In the genomic region with DNA sequence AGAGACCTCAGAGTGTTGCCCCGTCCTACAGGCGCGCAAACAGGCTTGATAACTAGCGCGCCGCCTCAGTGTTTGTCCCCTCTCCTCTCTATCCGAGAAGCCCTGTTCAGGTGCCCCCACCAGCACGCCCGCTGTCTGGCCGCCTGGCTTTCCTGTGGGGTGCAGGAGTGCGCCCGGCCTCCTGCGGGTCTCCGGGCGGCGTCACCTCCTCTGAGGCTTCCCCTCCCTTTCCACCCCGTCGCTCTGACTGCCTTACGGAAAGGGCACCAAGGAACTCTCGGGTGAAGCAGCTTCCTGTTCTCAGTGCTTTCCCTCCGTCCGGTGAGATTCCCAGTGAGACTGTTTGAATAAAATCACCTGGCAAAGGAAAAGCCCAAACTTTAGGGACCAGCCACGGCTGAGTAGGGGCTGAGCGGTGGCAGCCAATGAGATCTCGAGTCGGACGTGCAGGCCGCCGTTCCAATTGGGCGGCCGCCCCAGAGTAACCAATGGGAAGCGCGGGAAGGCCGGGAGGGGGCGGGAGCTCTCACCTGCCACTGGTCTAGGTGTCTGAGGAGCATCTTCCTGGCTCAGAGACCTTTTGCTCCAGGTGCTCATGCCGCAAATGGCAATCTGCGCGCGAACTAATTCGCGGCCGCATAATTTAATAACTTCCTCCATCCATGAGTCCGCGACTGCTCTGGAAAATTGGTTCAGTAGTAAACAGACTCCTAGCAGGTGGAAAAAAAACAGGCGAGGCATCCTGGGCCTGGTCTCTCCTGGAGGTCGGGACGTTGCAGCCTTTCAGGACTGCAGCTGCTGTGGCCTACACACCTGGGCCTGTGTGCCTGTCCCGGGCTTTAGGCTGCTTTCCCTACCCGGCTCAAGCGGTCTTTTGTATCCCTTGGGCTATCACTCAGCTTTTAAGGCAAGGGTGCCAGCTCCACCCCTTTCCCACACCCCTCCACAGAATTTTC, we compare ENCODE assay signal across 9 cellular contexts. TPM values are rescaled to one million over a fixed set of nuclear protein-coding genes. Genes with fewer than 3 reads are reported as not detected.
A peak's percentile ranks its signal among the peaks of the same experiment; 100 is the strongest.
DNase-seq lines count a peak whose midpoint lies in the region; ATAC-seq and TF ChIP-seq lines count a peak whose summit lies in the region.
"Not testable (repeated sequence)": the region's sequence is repeated elsewhere in the genome, so short reads cannot be mapped to it uniquely, and the experiment has no call there.
"Had no signal": no experiment of that assay in that cellular context is flagged by ENCODE, and none has a peak within 500 bp of the region (broad histone marks: within the 10 kb centered on the region; RNA-seq: fewer than 3 reads in every experiment).

A gene with protein sequence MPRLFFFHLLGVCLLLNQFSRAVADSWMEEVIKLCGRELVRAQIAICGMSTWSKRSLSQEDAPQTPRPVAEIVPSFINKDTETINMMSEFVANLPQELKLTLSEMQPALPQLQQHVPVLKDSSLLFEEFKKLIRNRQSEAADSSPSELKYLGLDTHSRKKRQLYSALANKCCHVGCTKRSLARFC (minus strand): TSS at position 877 of the 956 bp plus-strand sequence. CDS start 136 bp downstream, at position 741.

- dilution Hi-C loops in mammary epithelial cell (cut with HindIII; ENCODE audit: low sequenced_read_pairs) = not testable (repeated sequence)

- H3K9me3 ChIP-seq in mammary epithelial cell (replicated peaks; ENCODE audit: insufficient read depth, low read length) = not testable (repeated sequence)

- intact Hi-C loops in mammary epithelial cell (cut with micrococcal nuclease); left colon (cut with DNase I, micrococcal nuclease): not testable (repeated sequence)

- not testable (repeated sequence) for H3K27ac ChIP-seq in mammary epithelial cell (ENCODE audit: insufficient read depth, low read depth, low read length)

- peak within 1 kb of the TSS; percentile 24 for H3K4me2 ChIP-seq in mammary epithelial cell (ENCODE audit: insufficient read depth, low read depth, low read length)

- not testable (repeated sequence) for BruUV-seq in mammary epithelial cell (replicated peaks; lab: Mats Ljungman, UMichigan)

- not testable (repeated sequence) for H3K36me3 ChIP-seq in mammary epithelial cell (ENCODE audit: insufficient read depth, low read length)

- not testable (repeated sequence) for H3K36me3 Mint-ChIP-seq in WTC11

- peak within 1 kb of the TSS; percentile 57 for H3K4me3 Mint-ChIP-seq in WTC11

- not testable (repeated sequence) for H4K20me1 ChIP-seq in mammary epithelial cell (ENCODE audit: insufficient read depth, low read length)

- H2AFZ ChIP-seq in mammary epithelial cell (ENCODE audit: low read depth, low read length) = peak within 1 kb of the TSS; percentile 83

- H3K27ac Mint-ChIP-seq in WTC11 = not testable (repeated sequence)

- H3K9me3 Mint-ChIP-seq in WTC11 = not testable (repeated sequence)

- not testable (repeated sequence) for H3K79me2 ChIP-seq in mammary epithelial cell (ENCODE audit: insufficient read depth, low read length)

- 31% methylated on average over 7 of the region's 50 CpGs for WGBS in mammary epithelial cell (ENCODE audit: low coverage, missing lambda C conversion rate)

- in situ Hi-C loops in mammary epithelial cell (cut with MboI; ENCODE audit: low sequenced_read_pairs in 2 of 2) = not testable (repeated sequence)

- H3K4me3 ChIP-seq in GM12865 (ENCODE audit: low read depth, low read length) = 0 out of 2 replicates have a peak within 1 kb of the TSS, but pooled peaks have one; percentile 3
- not testable (repeated sequence) for H3K4me3 ChIP-seq in mammary epithelial cell (replicated peaks in 1 of 3; ENCODE audit: insufficient read depth in 1 of 3, low read depth in 2 of 3, low read length in 3 of 3)

- POLR2A ChIA-PET in WTC11 (lab: Charles Lee) = not testable (repeated sequence)

- DNase-seq in GM12865 (ENCODE audit: low read depth); WTC11 (ENCODE audit: low spot score); mammary epithelial cell: not testable (repeated sequence)
- DNase-seq in HT-29 (ENCODE audit: low spot score) = peak; percentile 20
- peak in 1 of 2 donors; percentile 15 for DNase-seq in left colon
- DNase-seq in stimulated activated CD8-positive, alpha-beta memory T cell treated with anti-CD3 and anti-CD28 coated beads, Interleukin-4, amount 100 ng/mL, for 48 hours = peak; percentile 28

- H3K9ac ChIP-seq in mammary epithelial cell (ENCODE audit: insufficient read depth, low read length) = not testable (repeated sequence)

- ATAC-seq in GM19463 (IDR thresholded peaks at IDR 0.05; ENCODE audit: unreplicated experiment) (peak; percentile 99), HG02884 (IDR thresholded peaks at IDR 0.05; ENCODE audit: unreplicated experiment) (peak; percentile 98), WTC11 (peak; percentile 98), left colon (peak; percentile 100)

- H3K4me1 Mint-ChIP-seq in WTC11 = not testable (repeated sequence)

- H3K27me3 ChIP-seq in mammary epithelial cell (ENCODE audit: insufficient read depth, low read length) = not testable (repeated sequence)

- H3K4me1 ChIP-seq in mammary epithelial cell (ENCODE audit: insufficient read depth, low read length) = not testable (repeated sequence)

- CTCF ChIA-PET in WTC11 (lab: Charles Lee) = interaction anchor here (1.0 to 1.1 kb wide), 2 partner anchors 17 to 38 kb away, joined by 3 to 4 read pairs; no protein-coding TSS in a partner anchor
- CTCF ChIA-PET in mammary epithelial cell (lab: Charles Lee; ENCODE audit: low non-redundant PET) = not testable (repeated sequence)

- not testable (repeated sequence) for H3K27me3 Mint-ChIP-seq in WTC11 (ENCODE audit: low read depth)

- TF ChIP-seq CTCF in GM12865 (IDR thresholded peaks at IDR 0.05; ENCODE audit: insufficient read depth, low read depth, low read length, missing control alignments); WTC11 (IDR thresholded peaks at IDR 0.05); mammary epithelial cell (conservative IDR thresholded peaks at IDR 0.05 in 1 of 2, IDR thresholded peaks at IDR 0.05 in 1 of 2; ENCODE audit: extremely low read depth in 1 of 2, insufficient read depth in 1 of 2, low read depth in 1 of 2, low read length in 2 of 2): not testable (repeated sequence)

RNA-seq across cellular contexts. Expression of the gene that starts here (rescaled TPM):
- total RNA-seq in HT-29 (2014; rRNA removed; shearing (Covaris generic)) = not detected in 2 replicates
- total RNA-seq in WTC11 (2021) (4.0 to 4.7 TPM (median 4.3 TPM) in 3 replicates), mammary epithelial cell (under 1 TPM in 1 of 2 donors, not detected in 1; 0.73 TPM), left colon (under 1 TPM in 1 of 2 donors, not detected in 1; 0.28 TPM)
- 0.67 TPM for polyA plus RNA-seq in mammary epithelial cell
- not detected for polyA minus RNA-seq in mammary epithelial cell
- total RNA-seq: SJCRH30 had no signal

Comparison
In these comparisons a context has a peak if more than half of its experiments do, and no peak if none do; other contexts are left out.
1. Peak in DNase-seq in HT-29; RNA of the gene not detected or under 1 TPM.
2. Peak in ATAC-seq in left colon; RNA of the gene not detected or under 1 TPM.